Comparison of ENCODE assay signal across 1 cellular context in genomic region chr6:53651764-53652401, GRCh38.
TF ChIP-seq lines count a peak whose summit lies in the region.

No MANE protein-coding gene starts in this region.

TF ChIP-seq in WTC11, 78 proteins besides CTCF, POLR2A, EP300 and RAD21 (continued from another document and continues in another):
- TF ChIP-seq E2F1 (CRISPR knock-in tag; IDR thresholded peaks at IDR 0.05): peak; percentile 96
- peak; percentile 99 for TF ChIP-seq RELA (CRISPR knock-in tag; IDR thresholded peaks at IDR 0.05; ENCODE audit: borderline replicate concordance)
- TF ChIP-seq ATF2 (CRISPR knock-in tag; IDR thresholded peaks at IDR 0.05; ENCODE audit: borderline replicate concordance, low read depth): no peak
- TF ChIP-seq PRDM15 (CRISPR knock-in tag; IDR thresholded peaks at IDR 0.05): no peak; the same call in 1 of the 2 replicates
- peak; percentile 99 for TF ChIP-seq ZNF138 (CRISPR knock-in tag; conservative IDR thresholded peaks at IDR 0.05)
- TF ChIP-seq SMAD4 (CRISPR knock-in tag; IDR thresholded peaks at IDR 0.05): peak; percentile 65; the same call in 1 of the 2 replicates
- TF ChIP-seq SP1 (CRISPR knock-in tag; conservative IDR thresholded peaks at IDR 0.05): peak; percentile 76
- peak; percentile 97 for TF ChIP-seq KAT7 (CRISPR knock-in tag; IDR thresholded peaks at IDR 0.05; ENCODE audit: borderline replicate concordance)
- peak; percentile 55 for TF ChIP-seq USF2 (CRISPR knock-in tag; IDR thresholded peaks at IDR 0.05)
- peak; percentile 88 for TF ChIP-seq IRF2 (CRISPR knock-in tag; IDR thresholded peaks at IDR 0.05; ENCODE audit: borderline replicate concordance, low read depth)
- no peak for TF ChIP-seq SOX15 (CRISPR knock-in tag; IDR thresholded peaks at IDR 0.05)
- no peak for TF ChIP-seq ZNF396 (CRISPR knock-in tag; IDR thresholded peaks at IDR 0.05; ENCODE audit: borderline replicate concordance)
- TF ChIP-seq ERG (CRISPR knock-in tag; IDR thresholded peaks at IDR 0.05): no peak
- no peak for TF ChIP-seq NFATC4 (CRISPR knock-in tag; IDR thresholded peaks at IDR 0.05)
- peak; percentile 81 for TF ChIP-seq SMAD3 (CRISPR knock-in tag; IDR thresholded peaks at IDR 0.05; ENCODE audit: borderline replicate concordance)
- TF ChIP-seq TCF7 (CRISPR knock-in tag; IDR thresholded peaks at IDR 0.05; ENCODE audit: low read depth): peak; percentile 90; the same call in 1 of the 2 replicates
- TF ChIP-seq AR (CRISPR knock-in tag; IDR thresholded peaks at IDR 0.05): no peak
- TF ChIP-seq ZNF671 (CRISPR knock-in tag; IDR thresholded peaks at IDR 0.05): no peak
- TF ChIP-seq ZNF317 (CRISPR knock-in tag; IDR thresholded peaks at IDR 0.05; ENCODE audit: borderline replicate concordance, low read depth): peak; percentile 66; the same call in 1 of the 2 replicates
- peak; percentile 64 for TF ChIP-seq ZNF232 (CRISPR knock-in tag; IDR thresholded peaks at IDR 0.05)
- TF ChIP-seq IRF1 (CRISPR knock-in tag; IDR thresholded peaks at IDR 0.05): peak; percentile 97
- TF ChIP-seq ARID4B (CRISPR knock-in tag; IDR thresholded peaks at IDR 0.05; ENCODE audit: borderline replicate concordance): peak; percentile 98
- TF ChIP-seq ATF1 (CRISPR knock-in tag; IDR thresholded peaks at IDR 0.05): peak; percentile 95; the same call in 1 of the 2 replicates
- peak; percentile 93 for TF ChIP-seq ELF4 (CRISPR knock-in tag; IDR thresholded peaks at IDR 0.05; ENCODE audit: low read depth)
- TF ChIP-seq CDX4 (CRISPR knock-in tag; IDR thresholded peaks at IDR 0.05; ENCODE audit: borderline replicate concordance): no peak
- peak; percentile 94 for TF ChIP-seq ZBTB21 (CRISPR knock-in tag; IDR thresholded peaks at IDR 0.05; ENCODE audit: borderline replicate concordance)
- TF ChIP-seq ZSCAN18 (CRISPR knock-in tag; IDR thresholded peaks at IDR 0.05): no peak
- TF ChIP-seq PRRX2 (CRISPR knock-in tag; IDR thresholded peaks at IDR 0.05): no peak
- TF ChIP-seq ZNF425 (CRISPR knock-in tag; conservative IDR thresholded peaks at IDR 0.05): no peak
- no peak for TF ChIP-seq MXD4 (CRISPR knock-in tag; IDR thresholded peaks at IDR 0.05; ENCODE audit: borderline replicate concordance)
- peak; percentile 84; the same call in 1 of the 2 replicates for TF ChIP-seq CBFB (CRISPR knock-in tag; IDR thresholded peaks at IDR 0.05; ENCODE audit: low read depth)
- no peak for TF ChIP-seq JAZF1 (CRISPR knock-in tag; IDR thresholded peaks at IDR 0.05)
- peak; percentile 99 for TF ChIP-seq ETV6 (CRISPR knock-in tag; IDR thresholded peaks at IDR 0.05)
